12 cellular contexts compared by ENCODE assay signal in the genomic region with DNA sequence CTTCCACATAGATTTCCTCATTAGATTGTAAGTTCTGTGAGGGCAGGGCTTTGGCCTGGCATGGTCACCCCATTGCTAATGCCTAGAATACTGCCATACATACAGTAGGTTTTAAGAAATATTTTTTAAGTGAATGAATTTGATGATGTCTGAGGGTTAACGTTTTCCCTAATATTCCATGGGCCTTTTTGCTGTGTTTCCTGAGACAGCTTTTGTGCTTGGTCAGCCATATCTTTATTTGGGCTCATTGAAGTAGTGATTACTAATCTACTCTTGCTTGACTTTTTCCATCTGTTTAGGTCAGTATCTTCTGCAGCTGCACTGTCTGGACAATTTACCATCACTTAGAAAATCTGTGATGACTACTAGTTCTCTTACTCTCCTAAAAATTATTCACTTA. TPM values are rescaled to one million over a fixed set of nuclear protein-coding genes. Genes with fewer than 3 reads are reported as not detected.
DNase-seq lines count a peak whose midpoint lies in the region; ATAC-seq and TF ChIP-seq lines count a peak whose summit lies in the region.
"Had no signal": no experiment of that assay in that cellular context is flagged by ENCODE, and none has a peak within 500 bp of the region (broad histone marks: within the 10 kb centered on the region; RNA-seq: fewer than 3 reads in every experiment).

No MANE protein-coding gene starts in this region.

- H3K9me3 ChIP-seq in OCI-LY7 (ENCODE audit: low read length) (no peaks in the 10 kb centered on the region), endodermal cell (ENCODE audit: control insufficient read depth, low read length) (no peaks in the 10 kb centered on the region)

- H4K20me1 ChIP-seq in OCI-LY7 (ENCODE audit: insufficient read depth, low read length), result peaks cover 37% of the 10 kb centered on the region

- H3K27ac Mint-ChIP-seq in activated CD4-positive, alpha-beta T cell treated with anti-CD3 and anti-CD28 coated beads for 36 hours, result peak overlapping the region; percentile 80
- no peak overlapping the region for H3K27ac Mint-ChIP-seq in endodermal cell
- H3K27ac Mint-ChIP-seq: H9 had no signal

- no peaks in the 10 kb centered on the region for H3K9me3 Mint-ChIP-seq in activated CD4-positive, alpha-beta T cell treated with anti-CD3 and anti-CD28 coated beads for 36 hours (ENCODE audit: low read depth)
- no peaks in the 10 kb centered on the region for H3K9me3 Mint-ChIP-seq in endodermal cell
- H3K9me3 Mint-ChIP-seq: H9 had no signal

- TF ChIP-seq CTCF in OCI-LY7 (conservative IDR thresholded peaks at IDR 0.05; ENCODE audit: low read length) (no peak), endodermal cell (conservative IDR thresholded peaks at IDR 0.05) (no peak)

- peaks cover 82% of the 10 kb centered on the region for H3K79me2 ChIP-seq in OCI-LY7 (ENCODE audit: insufficient read depth, low read depth, low read length)

- intact Hi-C loops in activated CD4-positive, alpha-beta T cell treated with anti-CD3 and anti-CD28 coated beads for 36 hours (cut with DNase I, micrococcal nuclease), result loop anchor here in 1 of 2 experiments (1.0 to 10.0 kb wide), 2 partner anchors 9 to 1289 kb away; partner anchors contain the start of gene HNRNPR
- intact Hi-C loops in OCI-LY7 (cut with micrococcal nuclease; ENCODE audit: unreplicated experiment), result no loop called here

- H3K36me3 ChIP-seq in OCI-LY7 (ENCODE audit: insufficient read depth, low read length) (peaks cover 61% of the 10 kb centered on the region), endodermal cell (ENCODE audit: control insufficient read depth, insufficient read depth, low read length) (peaks cover 48% of the 10 kb centered on the region)

- peak overlapping the region; percentile 24 for H3K27ac ChIP-seq in OCI-LY7 (ENCODE audit: low read depth, low read length, poor library complexity, severe bottlenecking)
- no peak overlapping the region for H3K27ac ChIP-seq in endodermal cell (ENCODE audit: low read depth, low read length)

- H3K9me2 ChIP-seq in OCI-LY7 (ENCODE audit: insufficient read depth, low read length), result no peaks in the 10 kb centered on the region

- H3K27me3 Mint-ChIP-seq in activated CD4-positive, alpha-beta T cell treated with anti-CD3 and anti-CD28 coated beads for 36 hours, result no peaks in the 10 kb centered on the region
- no peaks in the 10 kb centered on the region for H3K27me3 Mint-ChIP-seq in endodermal cell (ENCODE audit: insufficient read depth)

- H3K4me3 ChIP-seq in OCI-LY7 (ENCODE audit: low read depth, low read length, poor library complexity, severe bottlenecking), result peak overlapping the region; percentile 6
- peak overlapping the region; percentile 73 for H3K4me3 ChIP-seq in endodermal cell (ENCODE audit: low read length)

- TSS peak; percentile 48 for BruUV-seq in OCI-LY7 (replicated peaks; lab: Mats Ljungman, UMichigan)

- H3K4me1 Mint-ChIP-seq in activated CD4-positive, alpha-beta T cell treated with anti-CD3 and anti-CD28 coated beads for 36 hours, result peaks cover 68% of the 10 kb centered on the region
- H3K4me1 Mint-ChIP-seq in endodermal cell, result peaks cover 8% of the 10 kb centered on the region

- H2AFZ ChIP-seq in OCI-LY7 (ENCODE audit: low read length), result no peak overlapping the region

- H3K27me3 ChIP-seq in endodermal cell (ENCODE audit: control insufficient read depth, insufficient read depth, low read length, poor library complexity, severe bottlenecking), result no peaks in the 10 kb centered on the region

- no peak for DNase-seq in activated CD4-positive, alpha-beta T cell treated with anti-CD3 and anti-CD28 coated beads for 36 hours
- no peak for DNase-seq in activated CD4-positive, alpha-beta T cell treated with anti-CD3 and anti-CD28 coated beads, Interleukin-2, amount 50 U/mL, for 4 hours
- DNase-seq in OCI-LY7 (ENCODE audit: low spot score) (no peak), endodermal cell (no peak), renal cortical epithelial cell (ENCODE audit: low read depth) (peak; percentile 15), AML-193 (lab: John Stamatoyannopoulos, UW) (no peak), RPMI8226 (no peak)
- DNase-seq in stimulated activated CD4-positive, alpha-beta T cell treated with anti-CD3 and anti-CD28 coated beads, Interleukin-4, amount 100 ng/mL, for 1 hour, result no peak
- DNase-seq: activated gamma-delta T cell treated with Interleukin-2 at 50 U/mL for 16 hours, H9, NCI-H69 had no signal

- POLR2A ChIA-PET in activated CD4-positive, alpha-beta T cell treated with anti-CD3 and anti-CD28 coated beads for 36 hours (lab: Charles Lee), result interaction anchor here (0.5 to 4.7 kb wide), 6 partner anchors 10 to 187 kb away, joined by 3 to 65 read pairs (median 4); no protein-coding TSS in a partner anchor
- POLR2A ChIA-PET in OCI-LY7 (lab: Charles Lee), result interaction anchor here (0.6 to 1.1 kb wide), 3 partner anchors 16 to 38 kb away, joined by 3 read pairs; no protein-coding TSS in a partner anchor

- peaks cover 47% of the 10 kb centered on the region for H3K4me1 ChIP-seq in OCI-LY7 (ENCODE audit: insufficient read depth, low read length, poor library complexity, severe bottlenecking)
- peaks cover 5% of the 10 kb centered on the region for H3K4me1 ChIP-seq in endodermal cell (ENCODE audit: control insufficient read depth, insufficient read depth, low read length)

- peak overlapping the region; percentile 40 for H3K4me2 ChIP-seq in OCI-LY7 (ENCODE audit: low read length)

- 89% methylated on average over 1 of the region's 1 CpG; no CpG with 5 or more reads in 1 of the 2 experiments for WGBS in endodermal cell (ENCODE audit: insufficient coverage in 1 of 2, insufficient read length in 1 of 2), 2 experiments

- no peak for ATAC-seq in activated CD4-positive, alpha-beta T cell treated with anti-CD3 and anti-CD28 coated beads for 36 hours

- H3K9ac ChIP-seq in endodermal cell (ENCODE audit: extremely low read depth, low read length, poor library complexity, severe bottlenecking), result no peak overlapping the region

- peak overlapping the region; percentile 67 for H3K4me3 Mint-ChIP-seq in activated CD4-positive, alpha-beta T cell treated with anti-CD3 and anti-CD28 coated beads for 36 hours
- H3K4me3 Mint-ChIP-seq in endodermal cell, result no peak overlapping the region
- H3K4me3 Mint-ChIP-seq: H9 had no signal

- H3K36me3 Mint-ChIP-seq in activated CD4-positive, alpha-beta T cell treated with anti-CD3 and anti-CD28 coated beads for 36 hours (ENCODE audit: low read depth), result peaks cover 40% of the 10 kb centered on the region
- peaks cover 41% of the 10 kb centered on the region for H3K36me3 Mint-ChIP-seq in endodermal cell (ENCODE audit: low read depth)

- CTCF ChIA-PET in activated CD4-positive, alpha-beta T cell treated with anti-CD3 and anti-CD28 coated beads for 36 hours (lab: Charles Lee), result interaction anchor here (1.3 to 2.0 kb wide), 2 partner anchors 12 to 16 kb away, joined by 3 to 7 read pairs; no protein-coding TSS in a partner anchor
- CTCF ChIA-PET in OCI-LY7 (lab: Charles Lee; ENCODE audit: unreplicated experiment), result no interaction called here

RNA-seq across cellular contexts. Expression of gene CDC42, which starts 3.5 kb away (rescaled TPM):
- 100 to 1,000 TPM; 298 to 339 TPM for total RNA-seq in activated CD4-positive, alpha-beta T cell treated with anti-CD3 and anti-CD28 coated beads for 36 hours
- 109 and 120 TPM in 2 replicates for total RNA-seq in OCI-LY7 (2014; rRNA removed; shearing (Covaris generic))
- 157 and 163 TPM in 2 replicates for total RNA-seq in OCI-LY7 (2022)
- 100 to 1,000 TPM; 274 to 283 TPM for total RNA-seq in endodermal cell
- polyA plus RNA-seq in endodermal cell (2013, experiment 1 of 2), result 237 TPM
- 233 TPM for polyA plus RNA-seq in endodermal cell (2013, experiment 2 of 2)
- 233 and 926 TPM in 2 replicates for total RNA-seq in renal cortical epithelial cell

RNA-seq across cellular contexts. Expression of gene CELA3A, which starts 54.6 kb away (rescaled TPM):
- not detected for total RNA-seq in activated CD4-positive, alpha-beta T cell treated with anti-CD3 and anti-CD28 coated beads for 36 hours
- not detected in 2 replicates for total RNA-seq in OCI-LY7 (2014; rRNA removed; shearing (Covaris generic))
- not detected in 2 replicates for total RNA-seq in OCI-LY7 (2022)
- not detected for total RNA-seq in endodermal cell
- not detected for polyA plus RNA-seq in endodermal cell (2013, experiment 1 of 2)
- not detected for polyA plus RNA-seq in endodermal cell (2013, experiment 2 of 2)
- not detected in 2 replicates for total RNA-seq in renal cortical epithelial cell
- total RNA-seq: H9, subcutaneous adipose tissue had no signal
